1 cellular context compared by ENCODE assay signal in the genomic region with DNA sequence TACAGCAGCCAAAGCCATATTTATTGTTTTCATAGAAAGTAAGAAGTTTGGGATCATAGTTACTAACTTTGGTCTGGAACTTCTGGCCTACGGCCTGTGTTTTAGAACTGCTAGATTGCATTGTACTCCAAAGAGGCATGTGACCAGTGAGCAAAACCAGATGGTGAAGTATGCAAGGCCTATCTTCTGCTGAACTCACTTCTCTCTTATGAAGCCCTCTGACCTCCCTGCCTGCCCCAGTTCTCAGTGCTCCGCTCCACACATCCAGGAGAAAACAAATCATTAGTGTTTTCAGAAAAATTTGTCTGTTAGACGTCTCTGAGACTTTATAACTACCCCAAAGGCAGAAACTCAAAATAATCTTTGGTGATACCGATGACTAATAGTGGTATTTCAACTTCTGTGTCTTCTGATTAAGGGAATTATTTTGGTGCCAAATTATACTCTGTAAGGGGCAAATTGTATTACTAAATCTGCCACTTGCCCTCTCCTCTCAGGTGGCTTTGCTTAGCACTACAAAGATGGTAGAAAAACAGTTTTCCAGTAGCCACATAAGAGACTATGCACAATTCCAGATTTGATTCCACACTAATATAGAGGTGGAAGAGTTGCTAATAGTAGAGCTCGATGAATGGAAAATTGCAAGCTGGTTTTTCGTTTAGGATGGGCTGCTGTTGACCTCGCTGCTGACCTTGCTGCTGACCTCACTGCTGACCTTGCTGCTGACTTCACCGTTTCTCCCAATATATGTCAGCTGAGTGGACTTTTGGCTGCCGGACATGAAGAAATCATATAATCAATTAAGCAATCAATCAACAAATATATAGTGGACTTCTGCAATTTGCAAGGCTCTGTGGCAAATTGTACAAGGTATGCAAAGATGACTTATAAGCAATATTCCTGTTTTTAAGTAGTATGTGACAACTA.
TF ChIP-seq lines count a peak whose summit lies in the region.

No MANE protein-coding gene starts in this region.

TF ChIP-seq in HepG2, 621 proteins besides CTCF, POLR2A, EP300 and RAD21 (continued from another document and continues in another):
- TF ChIP-seq, protein P1, sequence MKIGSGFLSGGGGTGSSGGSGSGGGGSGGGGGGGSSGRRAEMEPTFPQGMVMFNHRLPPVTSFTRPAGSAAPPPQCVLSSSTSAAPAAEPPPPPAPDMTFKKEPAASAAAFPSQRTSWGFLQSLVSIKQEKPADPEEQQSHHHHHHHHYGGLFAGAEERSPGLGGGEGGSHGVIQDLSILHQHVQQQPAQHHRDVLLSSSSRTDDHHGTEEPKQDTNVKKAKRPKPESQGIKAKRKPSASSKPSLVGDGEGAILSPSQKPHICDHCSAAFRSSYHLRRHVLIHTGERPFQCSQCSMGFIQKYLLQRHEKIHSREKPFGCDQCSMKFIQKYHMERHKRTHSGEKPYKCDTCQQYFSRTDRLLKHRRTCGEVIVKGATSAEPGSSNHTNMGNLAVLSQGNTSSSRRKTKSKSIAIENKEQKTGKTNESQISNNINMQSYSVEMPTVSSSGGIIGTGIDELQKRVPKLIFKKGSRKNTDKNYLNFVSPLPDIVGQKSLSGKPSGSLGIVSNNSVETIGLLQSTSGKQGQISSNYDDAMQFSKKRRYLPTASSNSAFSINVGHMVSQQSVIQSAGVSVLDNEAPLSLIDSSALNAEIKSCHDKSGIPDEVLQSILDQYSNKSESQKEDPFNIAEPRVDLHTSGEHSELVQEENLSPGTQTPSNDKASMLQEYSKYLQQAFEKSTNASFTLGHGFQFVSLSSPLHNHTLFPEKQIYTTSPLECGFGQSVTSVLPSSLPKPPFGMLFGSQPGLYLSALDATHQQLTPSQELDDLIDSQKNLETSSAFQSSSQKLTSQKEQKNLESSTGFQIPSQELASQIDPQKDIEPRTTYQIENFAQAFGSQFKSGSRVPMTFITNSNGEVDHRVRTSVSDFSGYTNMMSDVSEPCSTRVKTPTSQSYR (CRISPR knock-in tag; IDR thresholded peaks at IDR 0.05; ENCODE audit: borderline replicate concordance): no peak
- no peak for TF ChIP-seq ZNF850 (CRISPR knock-in tag; conservative IDR thresholded peaks at IDR 0.05)
- TF ChIP-seq ZNF552 (CRISPR knock-in tag; IDR thresholded peaks at IDR 0.05; ENCODE audit: borderline replicate concordance): no peak
- TF ChIP-seq NR2F1 (CRISPR knock-in tag; IDR thresholded peaks at IDR 0.05): 0 out of 4 replicates have a peak, but pooled peaks of 1 of the 2 experiments have one; percentile 31
- no peak for TF ChIP-seq MXD4 (CRISPR knock-in tag; IDR thresholded peaks at IDR 0.05)
- TF ChIP-seq U2AF2 (IDR thresholded peaks at IDR 0.05; ENCODE audit: low read depth, low read length): no peak
- TF ChIP-seq CEBPB (IDR thresholded peaks at IDR 0.05; ENCODE audit: borderline replicate concordance, low read depth, low read length): peak; percentile 50; the same call in 1 of the 2 replicates
- no peak for TF ChIP-seq REXO4 (CRISPR knock-in tag; IDR thresholded peaks at IDR 0.05; ENCODE audit: borderline replicate concordance)
- TF ChIP-seq SNAPC2 (CRISPR knock-in tag; IDR thresholded peaks at IDR 0.05): no peak
- no peak for TF ChIP-seq PITX1 (CRISPR knock-in tag; IDR thresholded peaks at IDR 0.05)
- TF ChIP-seq, protein P2, sequence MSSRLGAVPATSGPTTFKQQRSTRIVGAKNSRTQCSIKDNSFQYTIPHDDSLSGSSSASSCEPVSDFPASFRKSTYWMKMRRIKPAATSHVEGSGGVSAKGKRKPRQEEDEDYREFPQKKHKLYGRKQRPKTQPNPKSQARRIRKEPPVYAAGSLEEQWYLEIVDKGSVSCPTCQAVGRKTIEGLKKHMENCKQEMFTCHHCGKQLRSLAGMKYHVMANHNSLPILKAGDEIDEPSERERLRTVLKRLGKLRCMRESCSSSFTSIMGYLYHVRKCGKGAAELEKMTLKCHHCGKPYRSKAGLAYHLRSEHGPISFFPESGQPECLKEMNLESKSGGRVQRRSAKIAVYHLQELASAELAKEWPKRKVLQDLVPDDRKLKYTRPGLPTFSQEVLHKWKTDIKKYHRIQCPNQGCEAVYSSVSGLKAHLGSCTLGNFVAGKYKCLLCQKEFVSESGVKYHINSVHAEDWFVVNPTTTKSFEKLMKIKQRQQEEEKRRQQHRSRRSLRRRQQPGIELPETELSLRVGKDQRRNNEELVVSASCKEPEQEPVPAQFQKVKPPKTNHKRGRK (CRISPR knock-in tag; IDR thresholded peaks at IDR 0.05): no peak
- peak; percentile 13; the same call in 1 of the 2 replicates for TF ChIP-seq MAFF (IDR thresholded peaks at IDR 0.05; ENCODE audit: low read depth, low read length)
- no peak for TF ChIP-seq NFIB (CRISPR knock-in tag; IDR thresholded peaks at IDR 0.05; ENCODE audit: borderline replicate concordance)
- TF ChIP-seq ZNF350 (CRISPR knock-in tag; IDR thresholded peaks at IDR 0.05; ENCODE audit: borderline replicate concordance, low read depth): no peak
- TF ChIP-seq, protein P3, sequence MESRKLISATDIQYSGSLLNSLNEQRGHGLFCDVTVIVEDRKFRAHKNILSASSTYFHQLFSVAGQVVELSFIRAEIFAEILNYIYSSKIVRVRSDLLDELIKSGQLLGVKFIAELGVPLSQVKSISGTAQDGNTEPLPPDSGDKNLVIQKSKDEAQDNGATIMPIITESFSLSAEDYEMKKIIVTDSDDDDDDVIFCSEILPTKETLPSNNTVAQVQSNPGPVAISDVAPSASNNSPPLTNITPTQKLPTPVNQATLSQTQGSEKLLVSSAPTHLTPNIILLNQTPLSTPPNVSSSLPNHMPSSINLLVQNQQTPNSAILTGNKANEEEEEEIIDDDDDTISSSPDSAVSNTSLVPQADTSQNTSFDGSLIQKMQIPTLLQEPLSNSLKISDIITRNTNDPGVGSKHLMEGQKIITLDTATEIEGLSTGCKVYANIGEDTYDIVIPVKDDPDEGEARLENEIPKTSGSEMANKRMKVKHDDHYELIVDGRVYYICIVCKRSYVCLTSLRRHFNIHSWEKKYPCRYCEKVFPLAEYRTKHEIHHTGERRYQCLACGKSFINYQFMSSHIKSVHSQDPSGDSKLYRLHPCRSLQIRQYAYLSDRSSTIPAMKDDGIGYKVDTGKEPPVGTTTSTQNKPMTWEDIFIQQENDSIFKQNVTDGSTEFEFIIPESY (CRISPR knock-in tag; IDR thresholded peaks at IDR 0.05): no peak
- 0 out of 2 replicates have a peak, but pooled peaks have one; percentile 28 for TF ChIP-seq NR2F6 (IDR thresholded peaks at IDR 0.05)
- TF ChIP-seq NR2F6 (CRISPR knock-in tag; IDR thresholded peaks at IDR 0.05): no peak
- TF ChIP-seq MAFK (conservative IDR thresholded peaks at IDR 0.05 in 1 of 2, IDR thresholded peaks at IDR 0.05 in 1 of 2; ENCODE audit: low read length in 2 of 2): peak in 1 of 2 experiments; percentile 20; a peak in 1 of 4 replicates
- no peak for TF ChIP-seq ZNF788 (CRISPR knock-in tag; IDR thresholded peaks at IDR 0.05; ENCODE audit: borderline replicate concordance)
- no peak for TF ChIP-seq ZNF17 (CRISPR knock-in tag; IDR thresholded peaks at IDR 0.05)
- TF ChIP-seq ZUFSP (CRISPR knock-in tag; IDR thresholded peaks at IDR 0.05; ENCODE audit: borderline replicate concordance): no peak
- TF ChIP-seq, protein P4, sequence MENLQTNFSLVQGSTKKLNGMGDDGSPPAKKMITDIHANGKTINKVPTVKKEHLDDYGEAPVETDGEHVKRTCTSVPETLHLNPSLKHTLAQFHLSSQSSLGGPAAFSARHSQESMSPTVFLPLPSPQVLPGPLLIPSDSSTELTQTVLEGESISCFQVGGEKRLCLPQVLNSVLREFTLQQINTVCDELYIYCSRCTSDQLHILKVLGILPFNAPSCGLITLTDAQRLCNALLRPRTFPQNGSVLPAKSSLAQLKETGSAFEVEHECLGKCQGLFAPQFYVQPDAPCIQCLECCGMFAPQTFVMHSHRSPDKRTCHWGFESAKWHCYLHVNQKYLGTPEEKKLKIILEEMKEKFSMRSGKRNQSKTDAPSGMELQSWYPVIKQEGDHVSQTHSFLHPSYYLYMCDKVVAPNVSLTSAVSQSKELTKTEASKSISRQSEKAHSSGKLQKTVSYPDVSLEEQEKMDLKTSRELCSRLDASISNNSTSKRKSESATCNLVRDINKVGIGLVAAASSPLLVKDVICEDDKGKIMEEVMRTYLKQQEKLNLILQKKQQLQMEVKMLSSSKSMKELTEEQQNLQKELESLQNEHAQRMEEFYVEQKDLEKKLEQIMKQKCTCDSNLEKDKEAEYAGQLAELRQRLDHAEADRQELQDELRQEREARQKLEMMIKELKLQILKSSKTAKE (CRISPR knock-in tag; IDR thresholded peaks at IDR 0.05; ENCODE audit: borderline replicate concordance): no peak
- TF ChIP-seq ZNF510 (CRISPR knock-in tag; IDR thresholded peaks at IDR 0.05; ENCODE audit: low read depth): no peak
- no peak for TF ChIP-seq KLF16 (CRISPR knock-in tag; IDR thresholded peaks at IDR 0.05)
- TF ChIP-seq ZNF234 (CRISPR knock-in tag; conservative IDR thresholded peaks at IDR 0.05): no peak
- no peak for TF ChIP-seq CEBPG (CRISPR knock-in tag; IDR thresholded peaks at IDR 0.05)
- no peak for TF ChIP-seq NFE2 (CRISPR knock-in tag; IDR thresholded peaks at IDR 0.05)
- no peak for TF ChIP-seq RERE (CRISPR knock-in tag; IDR thresholded peaks at IDR 0.05; ENCODE audit: low read depth)
- no peak for TF ChIP-seq USF2 (IDR thresholded peaks at IDR 0.05; ENCODE audit: low read depth, low read length)
- no peak for TF ChIP-seq USF2 (CRISPR knock-in tag; IDR thresholded peaks at IDR 0.05; ENCODE audit: borderline replicate concordance)
- no peak for TF ChIP-seq TARDBP (CRISPR knock-in tag; IDR thresholded peaks at IDR 0.05)
- TF ChIP-seq RBM39 (IDR thresholded peaks at IDR 0.05; ENCODE audit: low read depth, low read length, poor library complexity, severe bottlenecking): no peak
- TF ChIP-seq SNAI1 (CRISPR knock-in tag; IDR thresholded peaks at IDR 0.05; ENCODE audit: borderline replicate concordance): no peak
- TF ChIP-seq MAF1 (CRISPR knock-in tag; IDR thresholded peaks at IDR 0.05; ENCODE audit: borderline replicate concordance): no peak
- TF ChIP-seq, protein P5, sequence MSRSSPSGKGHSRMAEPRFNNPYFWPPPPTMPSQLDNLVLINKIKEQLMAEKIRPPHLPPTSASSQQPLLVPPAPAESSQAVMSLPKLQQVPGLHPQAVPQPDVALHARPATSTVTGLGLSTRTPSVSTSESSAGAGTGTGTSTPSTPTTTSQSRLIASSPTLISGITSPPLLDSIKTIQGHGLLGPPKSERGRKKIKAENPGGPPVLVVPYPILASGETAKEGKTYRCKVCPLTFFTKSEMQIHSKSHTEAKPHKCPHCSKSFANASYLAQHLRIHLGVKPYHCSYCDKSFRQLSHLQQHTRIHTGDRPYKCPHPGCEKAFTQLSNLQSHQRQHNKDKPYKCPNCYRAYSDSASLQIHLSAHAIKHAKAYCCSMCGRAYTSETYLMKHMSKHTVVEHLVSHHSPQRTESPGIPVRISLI (CRISPR knock-in tag; IDR thresholded peaks at IDR 0.05; ENCODE audit: borderline replicate concordance): no peak
